ENCODE assay signal across 20 cellular contexts in genomic region chr19:47625650-47626049, GRCh38. TPM values are rescaled to one million over a fixed set of nuclear protein-coding genes. Genes with fewer than 3 reads are reported as not detected.
A peak's percentile ranks its signal among the peaks of the same experiment; 100 is the strongest.
DNase-seq lines count a peak whose midpoint lies in the region; ATAC-seq and TF ChIP-seq lines count a peak whose summit lies in the region.
"Had no signal": no experiment of that assay in that cellular context is flagged by ENCODE, and none has a peak within 500 bp of the region (broad histone marks: within the 10 kb centered on the region; RNA-seq: fewer than 3 reads in every experiment).

No MANE protein-coding gene starts in this region.

- H3K36me3 Mint-ChIP-seq in activated CD4-positive, alpha-beta T cell treated with anti-CD3 and anti-CD28 coated beads for 36 hours (ENCODE audit: low read depth): peaks cover 1% of the 10 kb centered on the region
- H3K36me3 Mint-ChIP-seq in endothelial cell (ENCODE audit: low read depth, unreplicated experiment) (peaks cover 12% of the 10 kb centered on the region), mesothelial cell of epicardium (peaks cover 17% of the 10 kb centered on the region)

- H3K9ac ChIP-seq in subcutaneous abdominal adipose tissue (ENCODE audit: low read length in 5 of 5): peak overlapping the region in 1 of 5 donors; percentile 5

- BruUV-seq in OCI-LY7 (replicated peaks; lab: Mats Ljungman, UMichigan): no TSS peak

- H3K9me3 ChIP-seq in subcutaneous abdominal adipose tissue (ENCODE audit: control insufficient read depth in 5 of 5, low read length in 5 of 5) (no peaks in the 10 kb centered on the region), OCI-LY7 (ENCODE audit: low read length) (no peaks in the 10 kb centered on the region)

- H3K4me3 ChIP-seq in subcutaneous abdominal adipose tissue (ENCODE audit: low read depth in 1 of 5, low read length in 5 of 5): no peak overlapping the region
- no peak overlapping the region for H3K4me3 ChIP-seq in OCI-LY7 (ENCODE audit: low read depth, low read length, poor library complexity, severe bottlenecking)

- H4K20me1 ChIP-seq in OCI-LY7 (ENCODE audit: insufficient read depth, low read length): 0 out of 2 replicates have a peak, but pooled peaks cover 3% of the 10 kb centered on the region

- no peak overlapping the region for H2AFZ ChIP-seq in OCI-LY7 (ENCODE audit: low read length)

- intact Hi-C loops in activated CD4-positive, alpha-beta T cell treated with anti-CD3 and anti-CD28 coated beads for 36 hours (cut with DNase I, micrococcal nuclease): no loop called here
- intact Hi-C loops in OCI-LY7 (cut with micrococcal nuclease; ENCODE audit: unreplicated experiment): no loop called here

- H3K4me1 ChIP-seq in subcutaneous abdominal adipose tissue (ENCODE audit: control insufficient read depth in 5 of 5, insufficient read depth in 5 of 5, low read length in 5 of 5) (peaks cover 0 to 19% (median 13%) of the 10 kb centered on the region in 5 donors), OCI-LY7 (ENCODE audit: insufficient read depth, low read length, poor library complexity, severe bottlenecking) (no peaks in the 10 kb centered on the region)

- H3K27ac Mint-ChIP-seq in activated CD4-positive, alpha-beta T cell treated with anti-CD3 and anti-CD28 coated beads for 36 hours: peak overlapping the region; percentile 58
- H3K27ac Mint-ChIP-seq in endothelial cell (ENCODE audit: unreplicated experiment): peak overlapping the region; percentile 80
- H3K27ac Mint-ChIP-seq in mesothelial cell of epicardium: peak overlapping the region; percentile 72
- H3K27ac Mint-ChIP-seq: activated naive CD8-positive, alpha-beta T cell treated with anti-CD3 and anti-CD28 coated beads, Interleukin-2, amount 10 ng/mL, durations not matched to agents 7 days and 5 days had no signal

- H3K4me1 Mint-ChIP-seq in activated CD4-positive, alpha-beta T cell treated with anti-CD3 and anti-CD28 coated beads for 36 hours: peaks cover 21% of the 10 kb centered on the region
- H3K4me1 Mint-ChIP-seq in endothelial cell (ENCODE audit: unreplicated experiment): peaks cover 29% of the 10 kb centered on the region
- H3K4me1 Mint-ChIP-seq in mesothelial cell of epicardium: peaks cover 21% of the 10 kb centered on the region

- POLR2A ChIA-PET in activated CD4-positive, alpha-beta T cell treated with anti-CD3 and anti-CD28 coated beads for 36 hours (lab: Charles Lee): interaction anchor here (0.5 kb wide), 1 partner anchor 71 kb away, joined by 3 read pairs; no protein-coding TSS in a partner anchor
- POLR2A ChIA-PET in OCI-LY7 (lab: Charles Lee): interaction anchor here (0.6 to 0.8 kb wide), 2 partner anchors 14 to 98 kb away, joined by 3 to 4 read pairs; no protein-coding TSS in a partner anchor

- CTCF ChIA-PET in activated CD4-positive, alpha-beta T cell treated with anti-CD3 and anti-CD28 coated beads for 36 hours (lab: Charles Lee): interaction anchor here (1.2 kb wide), 1 partner anchor 70 kb away, joined by 3 read pairs; no protein-coding TSS in a partner anchor
- CTCF ChIA-PET in OCI-LY7 (lab: Charles Lee; ENCODE audit: unreplicated experiment): no interaction called here

- H3K36me3 ChIP-seq in subcutaneous abdominal adipose tissue (ENCODE audit: control insufficient read depth in 5 of 5, insufficient read depth in 5 of 5, low read length in 5 of 5): peaks cover 0 to 11% (median 4%) of the 10 kb centered on the region in 5 donors
- peaks cover 13% of the 10 kb centered on the region for H3K36me3 ChIP-seq in OCI-LY7 (ENCODE audit: insufficient read depth, low read length)

- no peak overlapping the region for H3K4me2 ChIP-seq in OCI-LY7 (ENCODE audit: low read length)

- ATAC-seq in activated CD4-positive, alpha-beta T cell treated with anti-CD3 and anti-CD28 coated beads for 36 hours: no peak
- ATAC-seq: activated CD4-positive, CD25-positive, alpha-beta regulatory T cell treated with anti-CD3 and anti-CD28 coated beads, Interleukin-2, amount 50 U/mL, for 24 hours had no signal

- H3K27me3 ChIP-seq in subcutaneous abdominal adipose tissue (ENCODE audit: control insufficient read depth in 5 of 5, insufficient read depth in 4 of 5, low read length in 5 of 5): no peaks in the 10 kb centered on the region

- no peaks in the 10 kb centered on the region for H3K9me3 Mint-ChIP-seq in activated CD4-positive, alpha-beta T cell treated with anti-CD3 and anti-CD28 coated beads for 36 hours (ENCODE audit: low read depth)
- H3K9me3 Mint-ChIP-seq in endothelial cell (ENCODE audit: unreplicated experiment) (no peaks in the 10 kb centered on the region), mesothelial cell of epicardium (peaks cover 3% of the 10 kb centered on the region)
- H3K9me3 Mint-ChIP-seq: activated naive CD8-positive, alpha-beta T cell treated with anti-CD3 and anti-CD28 coated beads, Interleukin-2, amount 10 ng/mL, durations not matched to agents 7 days and 5 days had no signal

- TF ChIP-seq CTCF in endothelial cell (IDR thresholded peaks at IDR 0.05; ENCODE audit: unreplicated experiment) (no peak), mesothelial cell of epicardium (IDR thresholded peaks at IDR 0.05; ENCODE audit: unreplicated experiment) (no peak), OCI-LY7 (conservative IDR thresholded peaks at IDR 0.05; ENCODE audit: low read length) (no peak)

- no peaks in the 10 kb centered on the region for H3K27me3 Mint-ChIP-seq in activated CD4-positive, alpha-beta T cell treated with anti-CD3 and anti-CD28 coated beads for 36 hours
- H3K27me3 Mint-ChIP-seq in endothelial cell (ENCODE audit: unreplicated experiment) (peaks cover 8% of the 10 kb centered on the region), mesothelial cell of epicardium (ENCODE audit: low read depth) (no peaks in the 10 kb centered on the region)
- H3K27me3 Mint-ChIP-seq: activated naive CD8-positive, alpha-beta T cell treated with anti-CD3 and anti-CD28 coated beads, Interleukin-2, amount 10 ng/mL, durations not matched to agents 7 days and 5 days had no signal

- H3K79me2 ChIP-seq in OCI-LY7 (ENCODE audit: insufficient read depth, low read depth, low read length): peaks cover 34% of the 10 kb centered on the region; the same call in 1 of the 2 replicates

- H3K27ac ChIP-seq in subcutaneous abdominal adipose tissue (ENCODE audit: low read depth, low read length): peak overlapping the region; percentile 46
- H3K27ac ChIP-seq in OCI-LY7 (ENCODE audit: low read depth, low read length, poor library complexity, severe bottlenecking): no peak overlapping the region
- H3K27ac ChIP-seq: HL-60 had no signal

- DNase-seq in activated CD4-positive, alpha-beta T cell treated with anti-CD3 and anti-CD28 coated beads for 36 hours: no peak
- no peak for DNase-seq in activated CD4-positive, alpha-beta T cell treated with anti-CD3 and anti-CD28 coated beads for 4 hours
- no peak for DNase-seq in endothelial cell (ENCODE audit: low spot score)
- no peak for DNase-seq in mesothelial cell of epicardium (ENCODE audit: low spot score in 2 of 2, unreplicated experiment in 2 of 2)
- no peak for DNase-seq in OCI-LY7 (ENCODE audit: low spot score)
- no peak for DNase-seq in NCI-H187 treated with DMSO at 0.1 percent for 48 hours (lab: John Stamatoyannopoulos, UW)
- no peak for DNase-seq in HPDE6-E6E7 (ENCODE audit: extremely low spot score)
- DNase-seq: 8988T; activated naive CD8-positive, alpha-beta T cell treated with anti-CD3 and anti-CD28 coated beads, Interleukin-2, amount 10 ng/mL, durations not matched to agents 7 days and 5 days; C1 segment of cervical spinal cord; caudate nucleus; DMS79; islet precursor cell; KG1; SHP77 had no signal

- H3K4me3 Mint-ChIP-seq in activated CD4-positive, alpha-beta T cell treated with anti-CD3 and anti-CD28 coated beads for 36 hours: no peak overlapping the region
- peak overlapping the region; percentile 29 for H3K4me3 Mint-ChIP-seq in endothelial cell (ENCODE audit: unreplicated experiment)
- H3K4me3 Mint-ChIP-seq in mesothelial cell of epicardium: no peak overlapping the region
- H3K4me3 Mint-ChIP-seq: activated naive CD8-positive, alpha-beta T cell treated with anti-CD3 and anti-CD28 coated beads, Interleukin-2, amount 10 ng/mL, durations not matched to agents 7 days and 5 days had no signal

- no peaks in the 10 kb centered on the region for H3K9me2 ChIP-seq in OCI-LY7 (ENCODE audit: insufficient read depth, low read length)

RNA-seq across cellular contexts. Expression of gene BICRA, which starts 16.7 kb away (rescaled TPM):
- 10 to 100 TPM in 1 of 2 experiments, 1 to 10 TPM in 1; 9.8 to 13.3 TPM for total RNA-seq in activated CD4-positive, alpha-beta T cell treated with anti-CD3 and anti-CD28 coated beads for 36 hours
- total RNA-seq in endothelial cell (ENCODE audit: unreplicated experiment) (24.1 TPM), mesothelial cell of epicardium (35.6 to 38.5 TPM (median 36.9 TPM) in 3 replicates), OCI-LY7 (2022) (16.0 and 16.5 TPM in 2 replicates)
- total RNA-seq in OCI-LY7 (2014; rRNA removed; shearing (Covaris generic)): 2.1 and 4.4 TPM in 2 replicates

RNA-seq across cellular contexts. Expression of gene ZNF541, which starts 52.7 kb away (rescaled TPM):
- total RNA-seq in activated CD4-positive, alpha-beta T cell treated with anti-CD3 and anti-CD28 coated beads for 36 hours: under 1 TPM; 0.11 to 0.14 TPM
- total RNA-seq in endothelial cell (ENCODE audit: unreplicated experiment): not detected
- 0.13 to 0.81 TPM (median 0.18 TPM) in 3 replicates for total RNA-seq in mesothelial cell of epicardium
- total RNA-seq in OCI-LY7 (2014; rRNA removed; shearing (Covaris generic)): not detected in 2 replicates
- total RNA-seq in OCI-LY7 (2022): not detected in 2 replicates
- total RNA-seq: glomerular endothelial cell, renal cortical epithelial cell had no signal
